In genomic region chr10:110398419-110399162, GRCh38 we compare ENCODE assay signal across 8 cellular contexts.
DNase-seq lines count a peak whose midpoint lies in the region; ATAC-seq and TF ChIP-seq lines count a peak whose summit lies in the region.

No MANE protein-coding gene starts in this region.

- H3K9ac ChIP-seq in duodenal mucosa (ENCODE audit: low read depth in 1 of 2, low read length in 2 of 2), result no peak overlapping the region

- H3K4me3 ChIP-seq in duodenal mucosa (ENCODE audit: low read depth in 1 of 2, low read length in 2 of 2), result no peak overlapping the region

- H3K4me3 Mint-ChIP-seq in immature natural killer cell, result no peak overlapping the region

- H3K9me3 Mint-ChIP-seq in immature natural killer cell, result no peaks in the 10 kb centered on the region

- peak overlapping the region; percentile 11 for H3K27ac ChIP-seq in duodenal mucosa (ENCODE audit: low read depth, low read length)

- H3K27me3 ChIP-seq in duodenal mucosa (ENCODE audit: control insufficient read depth in 1 of 2, insufficient read depth in 2 of 2, low read length in 2 of 2), result no peaks in the 10 kb centered on the region

- H3K27me3 Mint-ChIP-seq in immature natural killer cell (ENCODE audit: low read depth in 3 of 3), result peaks cover 2 to 10% (median 4%) of the 10 kb centered on the region in 3 donors

- ATAC-seq in HG02642 (IDR thresholded peaks at IDR 0.05; ENCODE audit: poor library complexity, unreplicated experiment) (no peak), GM21528 (IDR thresholded peaks at IDR 0.05; ENCODE audit: low FRiP score, unreplicated experiment) (no peak)

- H3K36me3 ChIP-seq in duodenal mucosa (ENCODE audit: control insufficient read depth in 1 of 2, insufficient read depth in 2 of 2, low read length in 2 of 2), result no peaks in the 10 kb centered on the region

- H3K27ac Mint-ChIP-seq in immature natural killer cell, result no peak overlapping the region

- no peaks in the 10 kb centered on the region for H3K36me3 Mint-ChIP-seq in immature natural killer cell

- DNase-seq in AG09319 (ENCODE audit: extremely low read depth, low read depth), result peak; percentile 96
- DNase-seq in NCI-H226, result peak; percentile 88
- peak; percentile 74 for DNase-seq in mucosa of gallbladder (ENCODE audit: low spot score)
- no peak for DNase-seq in cerebellar cortex (ENCODE audit: low spot score)
- DNase-seq in immature natural killer cell, result no peak

- no peak for TF ChIP-seq CTCF in AG09319 (IDR thresholded peaks at IDR 0.05; ENCODE audit: low read depth, low read length)

- peaks cover 11 to 18% of the 10 kb centered on the region in 2 donors for H3K4me1 Mint-ChIP-seq in immature natural killer cell

- H3K9me3 ChIP-seq in duodenal mucosa (ENCODE audit: control insufficient read depth in 1 of 2, low read length in 2 of 2), result no peaks in the 10 kb centered on the region

- peaks cover 36 to 47% of the 10 kb centered on the region in 2 donors for H3K4me1 ChIP-seq in duodenal mucosa (ENCODE audit: control insufficient read depth in 1 of 2, insufficient read depth in 2 of 2, low read length in 2 of 2)

Comparison
In these comparisons a context has a peak if more than half of its experiments do, and no peak if none do; other contexts are left out.
1. DNase-seq: peak in AG09319 (single experiment), NCI-H226 (single experiment) and mucosa of gallbladder (single experiment); none in cerebellar cortex (single experiment) and immature natural killer cell (0 of 3).